In the genomic region with DNA sequence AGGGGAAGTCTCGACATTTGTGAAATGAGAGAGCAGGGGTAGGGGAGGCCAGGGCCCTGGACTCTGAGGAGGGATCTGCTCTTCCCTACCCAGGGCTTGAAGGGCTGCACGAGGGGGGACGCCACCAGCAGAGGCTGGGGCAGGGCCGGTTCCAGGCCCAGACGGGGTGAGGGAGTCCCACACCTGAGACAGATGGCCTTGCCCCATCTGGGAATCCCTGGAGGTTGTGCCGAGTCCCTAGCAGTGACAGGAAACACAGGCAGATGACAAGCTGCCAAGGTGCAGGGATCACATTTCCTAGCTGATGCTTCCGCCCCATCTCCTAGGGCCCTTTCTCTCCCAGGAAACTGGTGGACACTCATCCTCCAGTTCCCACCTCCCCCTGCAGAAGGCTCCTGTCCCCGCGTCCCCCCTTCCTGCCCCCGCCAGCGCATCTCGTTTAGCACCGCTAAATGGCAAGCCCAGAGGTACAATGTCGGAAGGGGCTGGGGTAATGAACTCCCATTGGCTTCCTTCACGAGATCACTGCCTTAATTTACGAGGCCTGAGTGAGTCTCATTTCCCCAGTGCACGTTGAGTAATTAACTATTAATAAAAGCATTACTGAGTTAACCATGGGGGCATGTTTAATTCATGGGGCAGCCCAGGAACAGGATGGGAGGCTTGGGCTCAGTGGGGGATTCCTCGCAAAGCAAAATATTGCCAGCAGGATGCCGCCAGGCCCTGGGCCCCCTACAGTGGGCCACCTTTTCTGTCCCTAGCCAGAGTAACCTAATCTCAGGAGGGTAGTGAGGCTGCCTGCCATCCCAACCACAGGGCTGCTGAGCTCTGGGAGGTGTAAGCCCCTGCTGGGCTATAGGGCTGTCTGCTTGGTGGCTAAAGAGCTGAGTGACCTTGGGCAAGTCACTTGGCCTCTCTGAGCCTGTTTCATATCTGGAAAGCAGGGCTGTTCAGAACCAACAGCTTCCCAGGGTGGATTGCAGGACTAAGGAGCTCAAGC, we compare ENCODE assay signal across 11 cellular contexts. TPM values are rescaled to one million over a fixed set of nuclear protein-coding genes. Genes with fewer than 3 reads are reported as not detected.
A peak's percentile ranks its signal among the peaks of the same experiment; 100 is the strongest.
DNase-seq lines count a peak whose midpoint lies in the region; ATAC-seq, FAIRE-seq and TF ChIP-seq lines count a peak whose summit lies in the region.
"Had no signal": no experiment of that assay in that cellular context is flagged by ENCODE, and none has a peak within 500 bp of the region (broad histone marks: within the 10 kb centered on the region; RNA-seq: fewer than 3 reads in every experiment).

No MANE protein-coding gene starts in this region.

- no peak for ATAC-seq in activated naive CD8-positive, alpha-beta T cell treated with anti-CD3 and anti-CD28 coated beads, Interleukin-2, amount 10 ng/mL, durations not matched to agents 7 days and 5 days (ENCODE audit: low read depth)
- ATAC-seq in natural killer cell = peak in 2 of 3 donors; percentile 32

- peaks cover 23% of the 10 kb centered on the region for H3K4me1 ChIP-seq in CD8-positive, alpha-beta memory T cell (ENCODE audit: insufficient read depth, low read length)
- H3K4me1 ChIP-seq in ascending aorta = peaks cover 0 to 5% of the 10 kb centered on the region in 2 donors

- H3K4me3 Mint-ChIP-seq in CD8-positive, alpha-beta memory T cell = peak overlapping the region; percentile 39 to 83 (median 65)
- H3K4me3 Mint-ChIP-seq in activated naive CD8-positive, alpha-beta T cell treated with anti-CD3 and anti-CD28 coated beads, Interleukin-2, amount 10 ng/mL, durations not matched to agents 7 days and 5 days = peak overlapping the region; percentile 40
- peak overlapping the region; percentile 72 for H3K4me3 Mint-ChIP-seq in natural killer cell
- H3K4me3 Mint-ChIP-seq in activated T-helper 2 cell treated with anti-CD3 and anti-CD28 coated beads, Interferon-gamma antibody, Interleukin-2, Interleukin-4, amounts not matched to agents 10 μg/mL and 5 μg/mL and 100 μg/mL, durations not matched to agents 14 hours and 24 hours and 36 hours (ENCODE audit: low read depth) = no peak overlapping the region

- no peak overlapping the region for H3K27ac ChIP-seq in CD8-positive, alpha-beta memory T cell (ENCODE audit: low read depth, low read length)
- no peak overlapping the region for H3K27ac ChIP-seq in ascending aorta

- no peak for TF ChIP-seq POLR2A in GM12891 (IDR thresholded peaks at IDR 0.05; ENCODE audit: low read depth, low read length)

- peaks cover 8 to 14% of the 10 kb centered on the region in 2 donors for H3K27me3 Mint-ChIP-seq in CD8-positive, alpha-beta memory T cell
- peaks cover 23% of the 10 kb centered on the region for H3K27me3 Mint-ChIP-seq in activated naive CD8-positive, alpha-beta T cell treated with anti-CD3 and anti-CD28 coated beads, Interleukin-2, amount 10 ng/mL, durations not matched to agents 7 days and 5 days
- peaks cover 24 to 28% of the 10 kb centered on the region in 2 donors for H3K27me3 Mint-ChIP-seq in natural killer cell (ENCODE audit: low read depth in 2 of 2)
- peaks cover 22% of the 10 kb centered on the region for H3K27me3 Mint-ChIP-seq in activated T-helper 2 cell treated with anti-CD3 and anti-CD28 coated beads, Interferon-gamma antibody, Interleukin-2, Interleukin-4, amounts not matched to agents 10 μg/mL and 5 μg/mL and 100 μg/mL, durations not matched to agents 14 hours and 24 hours and 36 hours (ENCODE audit: low read depth)

- H3K4me3 ChIP-seq in CD8-positive, alpha-beta memory T cell (ENCODE audit: low read length) = peak overlapping the region; percentile 38
- H3K4me3 ChIP-seq in ascending aorta = no peak overlapping the region

- H3K36me3 ChIP-seq in CD8-positive, alpha-beta memory T cell (ENCODE audit: insufficient read depth, low read length) = no peaks in the 10 kb centered on the region
- H3K36me3 ChIP-seq in ascending aorta = peaks cover 0 to 3% of the 10 kb centered on the region in 2 donors

- peak overlapping the region in 4 of 8 donors; percentile 6 to 80 (median 40) for H3K27ac Mint-ChIP-seq in CD8-positive, alpha-beta memory T cell
- H3K27ac Mint-ChIP-seq in activated naive CD8-positive, alpha-beta T cell treated with anti-CD3 and anti-CD28 coated beads, Interleukin-2, amount 10 ng/mL, durations not matched to agents 7 days and 5 days = no peak overlapping the region
- peak overlapping the region in 1 of 2 donors; percentile 59 for H3K27ac Mint-ChIP-seq in natural killer cell
- H3K27ac Mint-ChIP-seq in activated T-helper 2 cell treated with anti-CD3 and anti-CD28 coated beads, Interferon-gamma antibody, Interleukin-2, Interleukin-4, amounts not matched to agents 10 μg/mL and 5 μg/mL and 100 μg/mL, durations not matched to agents 14 hours and 24 hours and 36 hours = no peak overlapping the region

- DNase-seq in CD8-positive, alpha-beta memory T cell = no peak
- DNase-seq in GM12891 (ENCODE audit: insufficient read length, low spot score) (no peak), natural killer cell (no peak), CD1c-positive myeloid dendritic cell (ENCODE audit: extremely low spot score) (no peak), ascending aorta (ENCODE audit: low spot score in 2 of 2) (no peak)
- DNase-seq in activated naive CD8-positive, alpha-beta T cell treated with anti-CD3 and anti-CD28 coated beads, Interleukin-2, amount 10 ng/mL, durations not matched to agents 7 days and 5 days = no peak
- no peak for DNase-seq in activated T-helper 2 cell treated with anti-CD3 and anti-CD28 coated beads, Interferon-gamma antibody, Interleukin-2, Interleukin-4, amounts not matched to agents 10 μg/mL and 5 μg/mL and 100 μg/mL, durations not matched to agents 14 hours and 24 hours and 36 hours (ENCODE audit: low spot score)
- DNase-seq: HCEC 1CT, retina, Right ventricle myocardium superior had no signal

- H3K9me3 ChIP-seq in CD8-positive, alpha-beta memory T cell (ENCODE audit: low read length) = no peaks in the 10 kb centered on the region
- H3K9me3 ChIP-seq in ascending aorta = no peaks in the 10 kb centered on the region

- FAIRE-seq in GM12891 (lab: Jason Lieb, UNC) = no peak

- no peaks in the 10 kb centered on the region for H3K9me3 Mint-ChIP-seq in CD8-positive, alpha-beta memory T cell
- no peaks in the 10 kb centered on the region for H3K9me3 Mint-ChIP-seq in activated naive CD8-positive, alpha-beta T cell treated with anti-CD3 and anti-CD28 coated beads, Interleukin-2, amount 10 ng/mL, durations not matched to agents 7 days and 5 days
- H3K9me3 Mint-ChIP-seq in natural killer cell = no peaks in the 10 kb centered on the region
- no peaks in the 10 kb centered on the region for H3K9me3 Mint-ChIP-seq in activated T-helper 2 cell treated with anti-CD3 and anti-CD28 coated beads, Interferon-gamma antibody, Interleukin-2, Interleukin-4, amounts not matched to agents 10 μg/mL and 5 μg/mL and 100 μg/mL, durations not matched to agents 14 hours and 24 hours and 36 hours

- H3K4me1 Mint-ChIP-seq in CD8-positive, alpha-beta memory T cell = peaks cover 18 to 37% (median 22%) of the 10 kb centered on the region in 3 donors
- H3K4me1 Mint-ChIP-seq in activated naive CD8-positive, alpha-beta T cell treated with anti-CD3 and anti-CD28 coated beads, Interleukin-2, amount 10 ng/mL, durations not matched to agents 7 days and 5 days = peaks cover 13% of the 10 kb centered on the region
- peaks cover 7 to 12% of the 10 kb centered on the region in 2 donors for H3K4me1 Mint-ChIP-seq in natural killer cell
- H3K4me1 Mint-ChIP-seq in activated T-helper 2 cell treated with anti-CD3 and anti-CD28 coated beads, Interferon-gamma antibody, Interleukin-2, Interleukin-4, amounts not matched to agents 10 μg/mL and 5 μg/mL and 100 μg/mL, durations not matched to agents 14 hours and 24 hours and 36 hours (ENCODE audit: low read depth) = peaks cover 4% of the 10 kb centered on the region

- POLR2A ChIA-PET in CD8-positive, alpha-beta memory T cell (lab: Charles Lee) = interaction anchor here (0.7 to 1.1 kb wide), 3 partner anchors 10 to 20 kb away, joined by 3 read pairs; no protein-coding TSS in a partner anchor
- POLR2A ChIA-PET in activated naive CD8-positive, alpha-beta T cell treated with anti-CD3 and anti-CD28 coated beads, Interleukin-2, amount 10 ng/mL, durations not matched to agents 7 days and 5 days (lab: Charles Lee) = interaction anchor here (0.9 kb wide), 1 partner anchor 11 kb away, joined by 3 read pairs; no protein-coding TSS in a partner anchor

- intact Hi-C loops in natural killer cell (cut with micrococcal nuclease) (no loop called here), ascending aorta (cut with DNase I) (loop anchor here (5.0 kb wide), 1 partner anchor 51 kb away; no protein-coding TSS in a partner anchor)
- intact Hi-C loops in activated T-helper 2 cell treated with anti-CD3 and anti-CD28 coated beads, Interferon-gamma antibody, Interleukin-2, Interleukin-4, amounts not matched to agents 10 μg/mL and 5 μg/mL and 100 μg/mL, durations not matched to agents 14 hours and 24 hours and 36 hours (cut with micrococcal nuclease) = no loop called here

- H3K36me3 Mint-ChIP-seq in CD8-positive, alpha-beta memory T cell = peaks cover 0 to 16% (median 0%) of the 10 kb centered on the region in 3 donors
- peaks cover 1% of the 10 kb centered on the region for H3K36me3 Mint-ChIP-seq in activated naive CD8-positive, alpha-beta T cell treated with anti-CD3 and anti-CD28 coated beads, Interleukin-2, amount 10 ng/mL, durations not matched to agents 7 days and 5 days
- H3K36me3 Mint-ChIP-seq in natural killer cell = no peaks in the 10 kb centered on the region
- no peaks in the 10 kb centered on the region for H3K36me3 Mint-ChIP-seq in activated T-helper 2 cell treated with anti-CD3 and anti-CD28 coated beads, Interferon-gamma antibody, Interleukin-2, Interleukin-4, amounts not matched to agents 10 μg/mL and 5 μg/mL and 100 μg/mL, durations not matched to agents 14 hours and 24 hours and 36 hours (ENCODE audit: low read depth)

- H3K27me3 ChIP-seq in CD8-positive, alpha-beta memory T cell (ENCODE audit: insufficient read depth, low read length, poor library complexity, severe bottlenecking) = peaks cover 6% of the 10 kb centered on the region
- peaks cover 3% of the 10 kb centered on the region for H3K27me3 ChIP-seq in ascending aorta

- CTCF ChIA-PET in CD8-positive, alpha-beta memory T cell (lab: Charles Lee) = interaction anchor here (1.1 kb wide), 1 partner anchor 79 kb away, joined by 4 read pairs; no protein-coding TSS in a partner anchor

- TF ChIP-seq CTCF in natural killer cell (IDR thresholded peaks at IDR 0.05) (no peak), ascending aorta (IDR thresholded peaks at IDR 0.05) (no peak)

TF ChIP-seq in GM12891, 5 proteins besides CTCF, POLR2A, EP300 and RAD21 (continues in another document):
- no peak for TF ChIP-seq PAX5 (IDR thresholded peaks at IDR 0.05; ENCODE audit: insufficient read depth, low read length, severe bottlenecking)
- no peak for TF ChIP-seq POU2F2 (IDR thresholded peaks at IDR 0.05; ENCODE audit: low read depth, low read length)

RNA-seq across cellular contexts. Expression of gene CDH22, which starts 35.4 kb away (rescaled TPM):
- not detected for total RNA-seq in CD8-positive, alpha-beta memory T cell
- polyA plus RNA-seq in CD8-positive, alpha-beta memory T cell = not detected
- 0.12 TPM for polyA plus RNA-seq in GM12891 (2012; ENCODE audit: low read depth, missing spikeins)
- total RNA-seq in activated naive CD8-positive, alpha-beta T cell treated with anti-CD3 and anti-CD28 coated beads, Interleukin-2, amount 10 ng/mL, durations not matched to agents 7 days and 5 days = not detected
- not detected for total RNA-seq in natural killer cell
- total RNA-seq in activated T-helper 2 cell treated with anti-CD3 and anti-CD28 coated beads, Interferon-gamma antibody, Interleukin-2, Interleukin-4, amounts not matched to agents 10 μg/mL and 5 μg/mL and 100 μg/mL, durations not matched to agents 14 hours and 24 hours and 36 hours = not detected in 2 replicates
- not detected for total RNA-seq in ascending aorta
- total RNA-seq: activated CD8-positive, alpha-beta memory T cell treated with anti-CD3 and anti-CD28 coated beads for 36 hours had no signal
